In genomic region chr10:987635-987905, GRCh38 we compare ENCODE assay signal across 8 cellular contexts. TPM values are rescaled to one million over a fixed set of nuclear protein-coding genes. Genes with fewer than 3 reads are reported as not detected.
A peak's percentile ranks its signal among the peaks of the same experiment; 100 is the strongest.
DNase-seq lines count a peak whose midpoint lies in the region; ATAC-seq and TF ChIP-seq lines count a peak whose summit lies in the region.

No MANE protein-coding gene starts in this region.

- peak overlapping the region; percentile 33 for H3K27ac ChIP-seq in DOHH2 (ENCODE audit: low read depth, low read length)
- H3K27ac ChIP-seq in Karpas-422 (ENCODE audit: low read length): no peak overlapping the region

- H3K9me3 ChIP-seq in DOHH2 (ENCODE audit: control insufficient read depth, insufficient read depth, low read length) (no peaks in the 10 kb centered on the region), Karpas-422 (ENCODE audit: low read length) (no peaks in the 10 kb centered on the region), mononuclear cell (ENCODE audit: low read depth, low read length) (no peaks in the 10 kb centered on the region)

- peak overlapping the region; percentile 66 for H2AFZ ChIP-seq in Karpas-422 (ENCODE audit: low read length)

- H3K9me2 ChIP-seq in DOHH2 (replicated peaks; ENCODE audit: control insufficient read depth, low read length) (no peaks in the 10 kb centered on the region), Karpas-422 (replicated peaks; ENCODE audit: insufficient read depth, low read length) (no peaks in the 10 kb centered on the region)

- DNase-seq in Karpas-422 (no peak), AG20443 (ENCODE audit: low spot score) (no peak), NCI-H1417 treated with DMSO at 0.1 percent for 48 hours (lab: John Stamatoyannopoulos, UW) (no peak)
- no peak for DNase-seq in central memory CD8-positive, alpha-beta T cell (ENCODE audit: low spot score in 2 of 2)

- H3K36me3 Mint-ChIP-seq in central memory CD8-positive, alpha-beta T cell (ENCODE audit: insufficient read depth): peaks cover 20% of the 10 kb centered on the region

- H3K27me3 ChIP-seq in DOHH2 (ENCODE audit: control insufficient read depth, low read length) (no peaks in the 10 kb centered on the region), Karpas-422 (ENCODE audit: low read length) (no peaks in the 10 kb centered on the region), mononuclear cell (ENCODE audit: insufficient read depth, low read length) (no peaks in the 10 kb centered on the region)

- H3K9me3 Mint-ChIP-seq in central memory CD8-positive, alpha-beta T cell: no peaks in the 10 kb centered on the region

- peak overlapping the region; percentile 93 for H3K9ac ChIP-seq in Karpas-422 (ENCODE audit: low read length)

- peak overlapping the region; percentile 94 for H3K27ac Mint-ChIP-seq in central memory CD8-positive, alpha-beta T cell (ENCODE audit: low read depth)

- H3K4me2 ChIP-seq in DOHH2 (ENCODE audit: low read length): peak overlapping the region; percentile 88
- peak overlapping the region; percentile 82 for H3K4me2 ChIP-seq in Karpas-422 (ENCODE audit: low read depth, low read length, poor library complexity, severe bottlenecking)

- no peak for TF ChIP-seq CTCF in DOHH2 (IDR thresholded peaks at IDR 0.05; ENCODE audit: low read depth, low read length, poor library complexity, severe bottlenecking)

- peaks cover 28% of the 10 kb centered on the region for H3K36me3 ChIP-seq in DOHH2 (ENCODE audit: control insufficient read depth, low read length)
- H3K36me3 ChIP-seq in Karpas-422 (ENCODE audit: insufficient read depth, low read length): peaks cover 16% of the 10 kb centered on the region

- no peaks in the 10 kb centered on the region for H3K27me3 Mint-ChIP-seq in central memory CD8-positive, alpha-beta T cell

- H3K4me1 ChIP-seq in DOHH2 (ENCODE audit: control insufficient read depth, low read length) (peaks cover 30% of the 10 kb centered on the region), Karpas-422 (ENCODE audit: low read length) (peaks cover 24% of the 10 kb centered on the region), mononuclear cell (ENCODE audit: insufficient read depth, low read length) (peaks cover 27% of the 10 kb centered on the region)

- peaks cover 5% of the 10 kb centered on the region; the same call in 1 of the 2 replicates for H3F3A ChIP-seq in DOHH2 (ENCODE audit: control insufficient read depth, insufficient read depth)

- ATAC-seq in central memory CD8-positive, alpha-beta T cell (replicated peaks; ENCODE audit: extremely low read depth, poor library complexity, severe bottlenecking): peak; percentile 6
- no peak for ATAC-seq in HG03460 (IDR thresholded peaks at IDR 0.05; ENCODE audit: unreplicated experiment)
- no peak for ATAC-seq in GM19467 (IDR thresholded peaks at IDR 0.05; ENCODE audit: unreplicated experiment)

- peaks cover 56% of the 10 kb centered on the region for H3K79me2 ChIP-seq in DOHH2 (ENCODE audit: control insufficient read depth, low read length)
- peaks cover 42% of the 10 kb centered on the region for H3K79me2 ChIP-seq in Karpas-422 (ENCODE audit: low read length)

- peaks cover 24% of the 10 kb centered on the region for H4K20me1 ChIP-seq in DOHH2 (ENCODE audit: control insufficient read depth, insufficient read depth, low read depth, low read length)
- peaks cover 27% of the 10 kb centered on the region for H4K20me1 ChIP-seq in Karpas-422 (ENCODE audit: insufficient read depth, low read depth, low read length)

- peaks cover 30% of the 10 kb centered on the region for H3K4me1 Mint-ChIP-seq in central memory CD8-positive, alpha-beta T cell

- H3K4me3 Mint-ChIP-seq in central memory CD8-positive, alpha-beta T cell: peak overlapping the region; percentile 94

- peak overlapping the region; percentile 80 for H3K4me3 ChIP-seq in DOHH2 (ENCODE audit: low read length)
- peak overlapping the region; percentile 96 for H3K4me3 ChIP-seq in Karpas-422 (ENCODE audit: low read length)
- peak overlapping the region; percentile 99 for H3K4me3 ChIP-seq in mononuclear cell (ENCODE audit: low read length)

RNA-seq across cellular contexts. Expression of gene GTPBP4, which starts 0.7 kb away (rescaled TPM):
- total RNA-seq in Karpas-422 (2014; rRNA removed; shearing (Covaris generic); ENCODE audit: low replicate concordance): 41.2 and 45.3 TPM in 2 replicates
- total RNA-seq in mononuclear cell: 42.3 TPM

RNA-seq across cellular contexts. Expression of gene IDI2, which starts 38.1 kb away (rescaled TPM):
- total RNA-seq in Karpas-422 (2014; rRNA removed; shearing (Covaris generic); ENCODE audit: low replicate concordance): not detected in 2 replicates
- total RNA-seq in mononuclear cell: not detected

RNA-seq across cellular contexts. Expression of gene LARP4B, which starts 56.1 kb away (rescaled TPM):
- 75.4 TPM in 2 replicates for total RNA-seq in Karpas-422 (2014; rRNA removed; shearing (Covaris generic); ENCODE audit: low replicate concordance)
- 13.6 TPM for total RNA-seq in mononuclear cell
